In the genomic region with DNA sequence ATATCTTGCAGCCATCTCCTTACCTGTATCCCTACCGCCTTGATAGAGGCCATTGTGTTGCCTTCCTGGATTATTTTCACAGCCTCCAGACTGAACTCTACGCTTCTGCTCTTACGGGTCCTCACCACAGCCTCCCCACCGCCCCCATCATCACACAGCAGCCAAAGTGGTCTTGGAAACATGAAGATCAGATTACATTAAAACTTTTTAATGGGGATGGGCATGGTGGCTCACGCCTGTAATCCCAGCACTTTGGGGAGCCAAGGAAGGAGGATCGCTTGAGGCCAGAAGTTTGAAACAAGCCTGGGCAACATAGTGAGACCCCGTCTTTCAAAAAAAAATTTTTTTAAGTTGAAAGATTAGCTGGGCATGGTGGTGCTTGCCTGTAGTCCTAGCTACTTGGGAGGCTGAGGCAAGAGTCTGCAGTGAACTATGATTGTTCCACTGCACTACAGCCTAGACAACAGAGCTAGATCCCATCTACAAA, we compare ENCODE assay signal across 21 cellular contexts.
"Had no signal": no experiment of that assay in that cellular context is flagged by ENCODE, and none has a peak within 500 bp of the region (broad histone marks: within the 10 kb centered on the region; RNA-seq: fewer than 3 reads in every experiment).

No MANE protein-coding gene starts in this region.

- H3K4me1 Mint-ChIP-seq: activated B cell treated with CpG ODN at 0.5 μM for 24 hours; activated CD4-positive, alpha-beta T cell treated with anti-CD3 and anti-CD28 coated beads, Interleukin-2, amount 10 ng/mL, durations not matched to agents 24 days and 14 days; activated naive CD8-positive, alpha-beta T cell treated with anti-CD3 and anti-CD28 coated beads, Interleukin-2, amount 10 ng/mL, durations not matched to agents 7 days and 5 days had no signal

- H3K9me3 Mint-ChIP-seq: activated B cell treated with CpG ODN at 0.5 μM for 24 hours; activated CD4-positive, alpha-beta T cell treated with anti-CD3 and anti-CD28 coated beads, Interleukin-2, amount 10 ng/mL, durations not matched to agents 24 days and 14 days; activated naive CD8-positive, alpha-beta T cell treated with anti-CD3 and anti-CD28 coated beads, Interleukin-2, amount 10 ng/mL, durations not matched to agents 7 days and 5 days; T-helper 1 cell treated with Interleukin-12 subunit alpha and Interleukin-12 subunit beta and Interleukin-4 antibody, amounts not matched to agents 30 μg/mL and 1 μg/mL, for 36 hours had no signal

- H3K36me3 Mint-ChIP-seq: activated naive CD8-positive, alpha-beta T cell treated with anti-CD3 and anti-CD28 coated beads, Interleukin-2, amount 10 ng/mL, durations not matched to agents 7 days and 5 days had no signal

- H3K27ac ChIP-seq: adrenal gland, SK-N-MC had no signal

- H3K27me3 Mint-ChIP-seq: activated CD4-positive, alpha-beta T cell treated with anti-CD3 and anti-CD28 coated beads, Interleukin-2, amount 10 ng/mL, durations not matched to agents 24 days and 14 days; activated naive CD8-positive, alpha-beta T cell treated with anti-CD3 and anti-CD28 coated beads, Interleukin-2, amount 10 ng/mL, durations not matched to agents 7 days and 5 days had no signal

- H3K9me3 ChIP-seq: adrenal gland, MG63 had no signal

- H3K4me3 ChIP-seq: adrenal gland, MG63, SK-N-MC had no signal

- H3K4me1 ChIP-seq: adrenal gland had no signal

- DNase-seq: activated B cell treated with CpG ODN at 0.5 μM for 24 hours; activated CD4-positive, alpha-beta T cell treated with anti-CD3 and anti-CD28 coated beads for 1 hour; activated CD4-positive, alpha-beta T cell treated with anti-CD3 and anti-CD28 coated beads, Interleukin-2, amount 10 ng/mL, durations not matched to agents 24 days and 14 days; activated CD4-positive, alpha-beta T cell treated with anti-CD3 and anti-CD28 coated beads, Interleukin-2, amount 50 U/mL, for 48 hours; activated naive CD4-positive, alpha-beta T cell treated with anti-CD3 and anti-CD28 coated beads, Interleukin-2, amount 50 U/mL, for 16 hours; activated naive CD8-positive, alpha-beta T cell treated with anti-CD3 and anti-CD28 coated beads, Interleukin-2, amount 10 ng/mL, durations not matched to agents 7 days and 5 days; activated T-cell treated with anti-CD3 and anti-CD28 coated beads, Interleukin-2, amount 50 U/mL, for 1 hour; adrenal gland; aorta; central memory CD4-positive, alpha-beta T cell; MG63; NCI-H1092 treated with DMSO at 0.1 percent for 48 hours; NCI-H1417 treated with DMSO at 0.1 percent for 48 hours; NCI-H1694 treated with DMSO at 0.1 percent for 48 hours; NCI-H2029 treated with DMSO at 0.1 percent for 48 hours; NCI-H345; NCI-H510A; NCI-H526 treated with DMSO at 0.1 percent for 48 hours; SIG-M5 had no signal

- H3K27ac Mint-ChIP-seq: activated B cell treated with CpG ODN at 0.5 μM for 24 hours; activated CD4-positive, alpha-beta T cell treated with anti-CD3 and anti-CD28 coated beads, Interleukin-2, amount 10 ng/mL, durations not matched to agents 24 days and 14 days; activated naive CD8-positive, alpha-beta T cell treated with anti-CD3 and anti-CD28 coated beads, Interleukin-2, amount 10 ng/mL, durations not matched to agents 7 days and 5 days; T-helper 1 cell treated with Interleukin-12 subunit alpha and Interleukin-12 subunit beta and Interleukin-4 antibody, amounts not matched to agents 30 μg/mL and 1 μg/mL, for 36 hours had no signal

- H3K4me3 Mint-ChIP-seq: activated B cell treated with CpG ODN at 0.5 μM for 24 hours; activated CD4-positive, alpha-beta T cell treated with anti-CD3 and anti-CD28 coated beads, Interleukin-2, amount 10 ng/mL, durations not matched to agents 24 days and 14 days; activated naive CD8-positive, alpha-beta T cell treated with anti-CD3 and anti-CD28 coated beads, Interleukin-2, amount 10 ng/mL, durations not matched to agents 7 days and 5 days; T-helper 1 cell treated with Interleukin-12 subunit alpha and Interleukin-12 subunit beta and Interleukin-4 antibody, amounts not matched to agents 30 μg/mL and 1 μg/mL, for 36 hours had no signal

- H3K36me3 ChIP-seq: adrenal gland, MG63 had no signal
